ENCODE assay signal across 19 cellular contexts in genomic region chr6:170181338-170181690, GRCh38.
"Had no signal": no experiment of that assay in that cellular context is flagged by ENCODE, and none has a peak within 500 bp of the region (broad histone marks: within the 10 kb centered on the region; RNA-seq: fewer than 3 reads in every experiment).

No MANE protein-coding gene starts in this region.

- H3K4me3 ChIP-seq: hepatocyte, lung, spleen, tibial nerve, upper lobe of right lung had no signal

- DNase-seq: foreskin keratinocyte; left colon; left ventricle myocardium superior; mesenchymal stem cell; naive B cell; stimulated activated CD4-positive, alpha-beta T cell treated with anti-CD3 and anti-CD28 coated beads, Interleukin-15, amount 100 ng/mL, for 24 hours; stimulated activated CD4-positive, alpha-beta T cell treated with anti-CD3 and anti-CD28 coated beads, Interleukin-1b, Interleukin-23, amount 100 ng/mL, for 48 hours; stimulated activated CD4-positive, alpha-beta T cell treated with anti-CD3 and anti-CD28 coated beads, Interleukin-4, amount 100 ng/mL, for 24 hours; upper lobe of right lung had no signal

- H3K27ac ChIP-seq: foreskin keratinocyte, hepatocyte, neutrophil, spleen, tibial nerve, upper lobe of right lung had no signal

- H3K9me3 ChIP-seq: neutrophil, upper lobe of right lung had no signal

- H3K27ac Mint-ChIP-seq: dendritic cell treated with granulocyte-macrophage colony-stimulating factor and Interleukin-4, amounts not matched to agents 40 ng/mL and 50 ng/mL, for 4 days; nephron; stimulated activated memory B cell treated with anti-CD40 and anti-IgM and Interleukin-4, amounts not matched to agents 10 μg/mL and 1 μg/mL and 100 μg/mL, for 72 hours; stimulated activated naive CD8-positive, alpha-beta T cell treated with anti-CD3 and anti-CD28 coated beads, Interleukin-15, Interleukin-2, amounts not matched to agents 100 ng/mL and 50 ng/mL, for 24 hours had no signal

- ATAC-seq: foreskin keratinocyte; left colon; left ventricle myocardium superior; sciatic nerve; stimulated activated memory B cell treated with anti-CD40 and anti-IgM and Interleukin-4, amounts not matched to agents 10 μg/mL and 1 μg/mL and 100 μg/mL, for 72 hours; upper lobe of right lung had no signal

- H3K4me1 Mint-ChIP-seq: stimulated activated memory B cell treated with anti-CD40 and anti-IgM and Interleukin-4, amounts not matched to agents 10 μg/mL and 1 μg/mL and 100 μg/mL, for 72 hours had no signal

- H3K27me3 ChIP-seq: foreskin keratinocyte, hepatocyte, neutrophil, tibial nerve, upper lobe of right lung had no signal

- H3K4me3 Mint-ChIP-seq: dendritic cell treated with granulocyte-macrophage colony-stimulating factor and Interleukin-4, amounts not matched to agents 40 ng/mL and 50 ng/mL, for 4 days; naive B cell; nephron; stimulated activated memory B cell treated with anti-CD40 and anti-IgM and Interleukin-4, amounts not matched to agents 10 μg/mL and 1 μg/mL and 100 μg/mL, for 72 hours; stimulated activated naive CD8-positive, alpha-beta T cell treated with anti-CD3 and anti-CD28 coated beads, Interleukin-15, Interleukin-2, amounts not matched to agents 100 ng/mL and 50 ng/mL, for 24 hours had no signal

- H3K36me3 ChIP-seq: neutrophil, spleen, tibial nerve, upper lobe of right lung had no signal

- H3K4me2 ChIP-seq: hepatocyte had no signal

- H3K79me2 ChIP-seq: hepatocyte had no signal

- H2AFZ ChIP-seq: hepatocyte had no signal

- H3K27me3 Mint-ChIP-seq: stimulated activated memory B cell treated with anti-CD40 and anti-IgM and Interleukin-4, amounts not matched to agents 10 μg/mL and 1 μg/mL and 100 μg/mL, for 72 hours; stimulated activated naive CD8-positive, alpha-beta T cell treated with anti-CD3 and anti-CD28 coated beads, Interleukin-15, Interleukin-2, amounts not matched to agents 100 ng/mL and 50 ng/mL, for 24 hours had no signal
